ENCODE assay signal across 20 cellular contexts in the genomic region with DNA sequence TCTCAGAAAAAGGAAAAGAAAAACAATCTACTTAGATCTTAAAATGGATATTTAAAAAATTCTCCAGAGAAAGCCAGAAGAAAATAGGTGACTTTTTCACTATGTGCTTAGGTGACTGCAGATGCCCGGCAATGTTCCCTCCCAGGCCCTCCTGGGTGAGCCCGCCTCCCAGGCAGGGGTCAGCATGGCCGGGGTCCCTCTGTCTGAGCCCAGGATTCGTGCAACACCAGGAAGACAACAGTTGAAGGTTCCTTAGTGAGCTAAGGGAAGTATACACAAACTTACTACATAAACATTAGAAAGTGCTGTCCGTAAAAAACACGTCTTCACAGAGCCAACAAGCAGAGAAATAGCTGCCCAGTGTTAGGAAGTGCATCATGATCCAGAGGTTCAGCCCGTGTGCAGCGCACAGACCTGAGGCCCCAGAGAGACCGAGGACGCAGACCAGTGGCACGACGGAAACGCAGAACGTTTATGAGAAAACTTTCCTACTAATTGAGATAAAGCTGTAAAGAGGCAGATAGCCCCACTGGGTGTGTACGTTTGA. TPM values are rescaled to one million over a fixed set of nuclear protein-coding genes. Genes with fewer than 3 reads are reported as not detected.
A peak's percentile ranks its signal among the peaks of the same experiment; 100 is the strongest.
DNase-seq lines count a peak whose midpoint lies in the region; ATAC-seq and TF ChIP-seq lines count a peak whose summit lies in the region.
"Had no signal": no experiment of that assay in that cellular context is flagged by ENCODE, and none has a peak within 500 bp of the region (broad histone marks: within the 10 kb centered on the region; RNA-seq: fewer than 3 reads in every experiment).

No MANE protein-coding gene starts in this region.

- CTCF ChIA-PET in activated CD8-positive, alpha-beta T cell treated with anti-CD3 and anti-CD28 coated beads, Interleukin-2, amount 10 ng/mL, durations not matched to agents 7 days and 5 days (lab: Charles Lee): interaction anchor here (0.7 to 1.2 kb wide), 2 partner anchors 9 to 49 kb away, joined by 3 read pairs; no protein-coding TSS in a partner anchor

- no peak for TF ChIP-seq CTCF in osteoblast (IDR thresholded peaks at IDR 0.05; ENCODE audit: extremely low read depth, low read depth, low read length)

- no peaks in the 10 kb centered on the region for H3K4me1 ChIP-seq in osteoblast (ENCODE audit: insufficient read depth, low read length)
- H3K4me1 ChIP-seq: BLaER1, SJSA1 had no signal

- no peak overlapping the region for H3K4me3 ChIP-seq in osteoblast (ENCODE audit: insufficient read depth, low read length)
- H3K4me3 ChIP-seq: BLaER1, SJSA1 had no signal

- H3K36me3 Mint-ChIP-seq in activated CD8-positive, alpha-beta T cell treated with anti-CD3 and anti-CD28 coated beads, Interleukin-2, amount 10 ng/mL, durations not matched to agents 7 days and 5 days (ENCODE audit: low read depth): no peaks in the 10 kb centered on the region

- no peak overlapping the region for H3K4me3 Mint-ChIP-seq in activated CD8-positive, alpha-beta T cell treated with anti-CD3 and anti-CD28 coated beads, Interleukin-2, amount 10 ng/mL, durations not matched to agents 7 days and 5 days

- H2AFZ ChIP-seq in osteoblast (ENCODE audit: low read length): no peak overlapping the region

- no peaks in the 10 kb centered on the region for H3K79me2 ChIP-seq in osteoblast (ENCODE audit: insufficient read depth, low read length)

- peak; percentile 25 for DNase-seq in DMS53 (lab: John Stamatoyannopoulos, UW)
- no peak for DNase-seq in DMS53 treated with DMSO at 0.1 percent for 48 hours (lab: John Stamatoyannopoulos, UW; ENCODE audit: unreplicated experiment)
- DNase-seq in OCI-M1 (lab: John Stamatoyannopoulos, UW): peak; percentile 44
- DNase-seq in activated CD8-positive, alpha-beta T cell treated with anti-CD3 and anti-CD28 coated beads, Interleukin-2, amount 10 ng/mL, durations not matched to agents 7 days and 5 days: no peak
- peak; percentile 86 for DNase-seq in osteoblast (ENCODE audit: insufficient read length, low spot score, missing footprints)
- no peak for DNase-seq in NCI-H345 treated with DMSO at 0.1 percent for 48 hours (lab: John Stamatoyannopoulos, UW; ENCODE audit: unreplicated experiment)
- DNase-seq: 8988T; EL; GOT3; IMR-90; NCI-H1105 treated with DMSO at 0.1 percent for 48 hours; NCI-H187; NCI-H446; NK-92 treated with Interleukin-12 subunit alpha and Interleukin-12 subunit beta, amount 100 ng/mL, for 24 hours had no signal

- no peaks in the 10 kb centered on the region for H3K36me3 ChIP-seq in osteoblast (ENCODE audit: insufficient read depth, low read length)
- H3K36me3 ChIP-seq: BLaER1, SJSA1 had no signal

- no peak overlapping the region for H3K27ac Mint-ChIP-seq in activated CD8-positive, alpha-beta T cell treated with anti-CD3 and anti-CD28 coated beads, Interleukin-2, amount 10 ng/mL, durations not matched to agents 7 days and 5 days

- POLR2A ChIA-PET in activated CD8-positive, alpha-beta T cell treated with anti-CD3 and anti-CD28 coated beads, Interleukin-2, amount 10 ng/mL, durations not matched to agents 7 days and 5 days (lab: Charles Lee): no interaction called here

- peaks cover 14% of the 10 kb centered on the region for H3K4me1 Mint-ChIP-seq in activated CD8-positive, alpha-beta T cell treated with anti-CD3 and anti-CD28 coated beads, Interleukin-2, amount 10 ng/mL, durations not matched to agents 7 days and 5 days (ENCODE audit: low read depth)

- no peak overlapping the region for H3K4me2 ChIP-seq in osteoblast (ENCODE audit: insufficient read depth, low read length)
- H3K4me2 ChIP-seq: BLaER1 had no signal

- peak; percentile 30 for ATAC-seq in activated CD8-positive, alpha-beta T cell treated with anti-CD3 and anti-CD28 coated beads, Interleukin-2, amount 10 ng/mL, durations not matched to agents 7 days and 5 days
- ATAC-seq in HG02642 (IDR thresholded peaks at IDR 0.05; ENCODE audit: poor library complexity, unreplicated experiment): no peak
- no peak for ATAC-seq in HG03045 (IDR thresholded peaks at IDR 0.05; ENCODE audit: unreplicated experiment)

- H3K9me3 ChIP-seq in osteoblast (ENCODE audit: low read depth, low read length): no peaks in the 10 kb centered on the region
- H3K9me3 ChIP-seq: BLaER1, SJSA1 had no signal

- H3K27me3 Mint-ChIP-seq in activated CD8-positive, alpha-beta T cell treated with anti-CD3 and anti-CD28 coated beads, Interleukin-2, amount 10 ng/mL, durations not matched to agents 7 days and 5 days (ENCODE audit: low read depth): peaks cover 12% of the 10 kb centered on the region

- no peaks in the 10 kb centered on the region for H4K20me1 ChIP-seq in osteoblast (ENCODE audit: insufficient read depth, low read length)
- H4K20me1 ChIP-seq: BLaER1 had no signal

- H3K27me3 ChIP-seq in osteoblast (ENCODE audit: insufficient read depth, low read length): peaks cover 4% of the 10 kb centered on the region

- no peaks in the 10 kb centered on the region for H3K9me3 Mint-ChIP-seq in activated CD8-positive, alpha-beta T cell treated with anti-CD3 and anti-CD28 coated beads, Interleukin-2, amount 10 ng/mL, durations not matched to agents 7 days and 5 days (ENCODE audit: insufficient read depth)

- H3K27ac ChIP-seq in osteoblast (ENCODE audit: low read depth, low read length): no peak overlapping the region
- H3K27ac ChIP-seq: BLaER1, SJSA1 had no signal

RNA-seq across cellular contexts. Expression of a gene that starts 11.6 kb away (rescaled TPM):
- under 1 TPM; 0.29 to 0.31 TPM for total RNA-seq in activated CD8-positive, alpha-beta T cell treated with anti-CD3 and anti-CD28 coated beads, Interleukin-2, amount 10 ng/mL, durations not matched to agents 7 days and 5 days
- 0.29 and 0.36 TPM in 2 replicates for total RNA-seq in osteoblast

RNA-seq across cellular contexts. Expression of a gene that starts 15.7 kb away (rescaled TPM):
- 10 to 100 TPM; 28.8 to 35.1 TPM for total RNA-seq in activated CD8-positive, alpha-beta T cell treated with anti-CD3 and anti-CD28 coated beads, Interleukin-2, amount 10 ng/mL, durations not matched to agents 7 days and 5 days
- 35.1 and 38.4 TPM in 2 replicates for total RNA-seq in osteoblast

RNA-seq across cellular contexts. Expression of a gene that starts 29.6 kb away (rescaled TPM):
- total RNA-seq in activated CD8-positive, alpha-beta T cell treated with anti-CD3 and anti-CD28 coated beads, Interleukin-2, amount 10 ng/mL, durations not matched to agents 7 days and 5 days: 100 to 1,000 TPM in 1 of 2 experiments, 10 to 100 TPM in 1; 98.9 to 101 TPM
- 27.4 and 28.6 TPM in 2 replicates for total RNA-seq in osteoblast

RNA-seq across cellular contexts. Expression of a gene that starts 34.0 kb away (rescaled TPM):
- 10 to 100 TPM; 77.4 to 80.9 TPM for total RNA-seq in activated CD8-positive, alpha-beta T cell treated with anti-CD3 and anti-CD28 coated beads, Interleukin-2, amount 10 ng/mL, durations not matched to agents 7 days and 5 days
- total RNA-seq in osteoblast: 1.8 and 2.1 TPM in 2 replicates

RNA-seq across cellular contexts. Expression of a gene that starts 49.5 kb away (rescaled TPM):
- total RNA-seq in activated CD8-positive, alpha-beta T cell treated with anti-CD3 and anti-CD28 coated beads, Interleukin-2, amount 10 ng/mL, durations not matched to agents 7 days and 5 days: not detected
- total RNA-seq in osteoblast: not detected in 2 replicates
- total RNA-seq: IMR-90, LHCN-M2, OCI-LY7, SJSA1 had no signal

Comparison
In these comparisons a context has a peak if more than half of its experiments do, and no peak if none do; other contexts are left out.
1. DNase-seq: peak in DMS53 (single experiment), OCI-M1 (single experiment) and osteoblast (single experiment); none in DMS53 treated with DMSO at 0.1 percent for 48 hours (single experiment), activated CD8-positive, alpha-beta T cell treated with anti-CD3 and anti-CD28 coated beads, Interleukin-2, amount 10 ng/mL, durations not matched to agents 7 days and 5 days (single experiment) and NCI-H345 treated with DMSO at 0.1 percent for 48 hours (single experiment).